10 cellular contexts compared by ENCODE assay signal in genomic region chr7:55085511-55086412, GRCh38.
DNase-seq lines count a peak whose midpoint lies in the region; ATAC-seq, FAIRE-seq and TF ChIP-seq lines count a peak whose summit lies in the region.
"Had no signal": no experiment of that assay in that cellular context is flagged by ENCODE, and none has a peak within 500 bp of the region (broad histone marks: within the 10 kb centered on the region; RNA-seq: fewer than 3 reads in every experiment).

No MANE protein-coding gene starts in this region.

- peaks cover 47% of the 10 kb centered on the region for H3K4me1 ChIP-seq in astrocyte (ENCODE audit: insufficient read depth, low read length)
- no peaks in the 10 kb centered on the region for H3K4me1 ChIP-seq in neural progenitor cell

- H3K4me2 ChIP-seq in astrocyte (ENCODE audit: low read length), result peak overlapping the region; percentile 88
- H3K4me2 ChIP-seq in neural progenitor cell, result no peak overlapping the region

- H3K4me3 Mint-ChIP-seq in astrocyte (ENCODE audit: unreplicated experiment) (peak overlapping the region; percentile 36), neural progenitor cell (peak overlapping the region; percentile 62)
- H3K4me3 Mint-ChIP-seq in effector memory CD8-positive, alpha-beta T cell, result peak overlapping the region in 1 of 2 donors; percentile 48

- H3K9me3 Mint-ChIP-seq in astrocyte (ENCODE audit: unreplicated experiment) (no peaks in the 10 kb centered on the region), neural progenitor cell (no peaks in the 10 kb centered on the region)
- H3K9me3 Mint-ChIP-seq in effector memory CD8-positive, alpha-beta T cell, result no peaks in the 10 kb centered on the region

- H3K36me3 Mint-ChIP-seq in astrocyte (ENCODE audit: low read depth, unreplicated experiment) (no peaks in the 10 kb centered on the region), neural progenitor cell (no peaks in the 10 kb centered on the region)
- H3K36me3 Mint-ChIP-seq in effector memory CD8-positive, alpha-beta T cell (ENCODE audit: insufficient read depth), result no peaks in the 10 kb centered on the region
- H3K36me3 Mint-ChIP-seq: activated naive CD8-positive, alpha-beta T cell had no signal

- peak overlapping the region; percentile 50 for H3K4me3 ChIP-seq in astrocyte (ENCODE audit: insufficient read depth, low read depth, low read length)
- H3K4me3 ChIP-seq in neural progenitor cell, result no peak overlapping the region

- in situ Hi-C loops in GM13976 (cut with MboI; ENCODE audit: low sequenced_read_pairs, unreplicated experiment), result no loop called here

- H3K79me2 ChIP-seq in astrocyte (ENCODE audit: insufficient read depth, low read length) (peaks cover 77% of the 10 kb centered on the region), neural progenitor cell (ENCODE audit: low read depth) (no peaks in the 10 kb centered on the region)

- H3F3A ChIP-seq in neural progenitor cell (ENCODE audit: low read depth), result no peaks in the 10 kb centered on the region

- no peaks in the 10 kb centered on the region for H3K27me3 ChIP-seq in astrocyte (ENCODE audit: insufficient read depth, low read length)
- no peaks in the 10 kb centered on the region for H3K27me3 ChIP-seq in neural progenitor cell

- H4K20me1 ChIP-seq in astrocyte (ENCODE audit: insufficient read depth, low read length) (no peaks in the 10 kb centered on the region), neural progenitor cell (ENCODE audit: low read depth) (no peaks in the 10 kb centered on the region)

- peak; percentile 12 for ATAC-seq in GM18498 (IDR thresholded peaks at IDR 0.05; ENCODE audit: unreplicated experiment)
- peak; percentile 15 for ATAC-seq in HG02938 (IDR thresholded peaks at IDR 0.05; ENCODE audit: unreplicated experiment)
- ATAC-seq in effector memory CD8-positive, alpha-beta T cell (replicated peaks), result no peak

- H3K27ac ChIP-seq in astrocyte (ENCODE audit: low read depth, low read length) (peak overlapping the region; percentile 98), neural progenitor cell (no peak overlapping the region)

- H3K4me1 Mint-ChIP-seq in astrocyte (ENCODE audit: low read depth, unreplicated experiment), result peaks cover 51% of the 10 kb centered on the region
- peaks cover 38% of the 10 kb centered on the region for H3K4me1 Mint-ChIP-seq in neural progenitor cell
- H3K4me1 Mint-ChIP-seq in effector memory CD8-positive, alpha-beta T cell (ENCODE audit: low read depth in 2 of 2), result peaks cover 6 to 20% of the 10 kb centered on the region in 2 donors

- H2AFZ ChIP-seq in astrocyte (ENCODE audit: low read depth, low read length), result no peak overlapping the region
- H2AFZ ChIP-seq in neural progenitor cell (replicated peaks), result no peak overlapping the region

- H3K9ac ChIP-seq in astrocyte (ENCODE audit: low read length) (peak overlapping the region; percentile 89), neural progenitor cell (no peak overlapping the region)

- TF ChIP-seq CTCF in astrocyte (IDR thresholded peaks at IDR 0.05; ENCODE audit: insufficient read depth, low read depth, low read length) (no peak), neural progenitor cell (IDR thresholded peaks at IDR 0.05) (no peak), GM13976 (IDR thresholded peaks at IDR 0.05; ENCODE audit: borderline replicate concordance, control extremely low read depth, extremely low read depth, insufficient read depth, missing control alignments) (no peak)

- H3K27ac Mint-ChIP-seq in astrocyte (ENCODE audit: unreplicated experiment) (peak overlapping the region; percentile 82), neural progenitor cell (peak overlapping the region; percentile 55)
- peak overlapping the region in 1 of 2 donors; percentile 29 for H3K27ac Mint-ChIP-seq in effector memory CD8-positive, alpha-beta T cell
- H3K27ac Mint-ChIP-seq: activated naive CD8-positive, alpha-beta T cell had no signal

- no peak for DNase-seq in astrocyte (ENCODE audit: low read depth)
- no peak for DNase-seq in neural progenitor cell (ENCODE audit: low spot score)
- no peak for DNase-seq in HTR-8/SVneo (ENCODE audit: insufficient read length, low spot score)
- DNase-seq in effector memory CD8-positive, alpha-beta T cell, result no peak
- DNase-seq in GM13976 (ENCODE audit: low spot score), result no peak
- no peak for DNase-seq in pons (ENCODE audit: low spot score)
- DNase-seq: left cardiac atrium had no signal

- H3K36me3 ChIP-seq in astrocyte (ENCODE audit: insufficient read depth, low read length) (no peaks in the 10 kb centered on the region), neural progenitor cell (no peaks in the 10 kb centered on the region)

- no peaks in the 10 kb centered on the region for H3K27me3 Mint-ChIP-seq in astrocyte (ENCODE audit: low read depth, unreplicated experiment)
- H3K27me3 Mint-ChIP-seq in neural progenitor cell (ENCODE audit: insufficient read depth, low read depth), result no peaks in the 10 kb centered on the region
- peaks cover 6 to 8% of the 10 kb centered on the region in 2 donors for H3K27me3 Mint-ChIP-seq in effector memory CD8-positive, alpha-beta T cell

- H3K9me3 ChIP-seq in astrocyte (ENCODE audit: insufficient read depth, low read depth, low read length) (no peaks in the 10 kb centered on the region), neural progenitor cell (ENCODE audit: low read depth) (no peaks in the 10 kb centered on the region)

- FAIRE-seq in astrocyte (lab: Jason Lieb, UNC) (peak; percentile 13), HTR-8/SVneo (lab: Jason Lieb, UNC) (no peak)
